14 cellular contexts compared by ENCODE assay signal in genomic region chr2:38148501-38148900, GRCh38.
A peak's percentile ranks its signal among the peaks of the same experiment; 100 is the strongest.
DNase-seq lines count a peak whose midpoint lies in the region; ATAC-seq, FAIRE-seq and TF ChIP-seq lines count a peak whose summit lies in the region.
"Had no signal": no experiment of that assay in that cellular context is flagged by ENCODE, and none has a peak within 500 bp of the region (broad histone marks: within the 10 kb centered on the region; RNA-seq: fewer than 3 reads in every experiment).

No MANE protein-coding gene starts in this region.

- TF ChIP-seq POLR2A in GM12892 (IDR thresholded peaks at IDR 0.05; ENCODE audit: low read depth, low read length): no peak

- no peak for FAIRE-seq in GM12892 (lab: Jason Lieb, UNC)
- FAIRE-seq: keratinocyte had no signal

- peak overlapping the region; percentile 86 for H3K27ac ChIP-seq in epithelial cell of prostate

- DNase-seq in CD1c-positive myeloid dendritic cell (ENCODE audit: extremely low spot score): peak; percentile 84
- peak; percentile 47 for DNase-seq in NCI-H460 (ENCODE audit: extremely low read depth, low read depth)
- peak; percentile 88 for DNase-seq in epithelial cell of prostate (ENCODE audit: low read depth, low spot score)
- DNase-seq in mucosa of gallbladder (ENCODE audit: low spot score): peak; percentile 64
- DNase-seq in NCI-H128 (lab: John Stamatoyannopoulos, UW; ENCODE audit: unreplicated experiment): no peak
- no peak for DNase-seq in GM12892 (ENCODE audit: insufficient read length)
- DNase-seq: activated CD4-positive, alpha-beta T cell treated with anti-CD3 and anti-CD28 coated beads, Interleukin-2, amount 10 ng/mL, durations not matched to agents 24 days and 14 days; activated naive CD8-positive, alpha-beta T cell treated with anti-CD3 and anti-CD28 coated beads for 36 hours; CD4-positive, CD25-positive, alpha-beta regulatory T cell; effector memory CD8-positive, alpha-beta T cell; SHP77 had no signal

- ATAC-seq in HG02973 (IDR thresholded peaks at IDR 0.05; ENCODE audit: unreplicated experiment) (no peak), HG03432 (IDR thresholded peaks at IDR 0.05; ENCODE audit: unreplicated experiment) (no peak)
- ATAC-seq: effector memory CD8-positive, alpha-beta T cell had no signal

Comparison
In these comparisons a context has a peak if more than half of its experiments do, and no peak if none do; other contexts are left out.
1. DNase-seq: peak in CD1c-positive myeloid dendritic cell (single experiment), NCI-H460 (single experiment), epithelial cell of prostate (single experiment) and mucosa of gallbladder (single experiment); none in NCI-H128 (single experiment) and GM12892 (single experiment).